13 cellular contexts compared by ENCODE assay signal in genomic region chr16:68736561-68736960, GRCh38. TPM values are rescaled to one million over a fixed set of nuclear protein-coding genes. Genes with fewer than 3 reads are reported as not detected.
DNase-seq lines count a peak whose midpoint lies in the region; ATAC-seq and TF ChIP-seq lines count a peak whose summit lies in the region.
"Had no signal": no experiment of that assay in that cellular context is flagged by ENCODE, and none has a peak within 500 bp of the region (broad histone marks: within the 10 kb centered on the region; RNA-seq: fewer than 3 reads in every experiment).

No MANE protein-coding gene starts in this region.

- intact Hi-C loops in activated CD8-positive, alpha-beta T cell treated with anti-CD3 and anti-CD28 coated beads for 36 hours (cut with micrococcal nuclease), result no loop called here

- TF ChIP-seq CTCF in activated CD8-positive, alpha-beta T cell treated with anti-CD3 and anti-CD28 coated beads for 36 hours (IDR thresholded peaks at IDR 0.05), result no peak
- TF ChIP-seq CTCF in glutamatergic neuron (IDR thresholded peaks at IDR 0.05; ENCODE audit: partially characterized antibody, unreplicated experiment) (no peak), smooth muscle cell (IDR thresholded peaks at IDR 0.05; ENCODE audit: borderline replicate concordance, insufficient read depth, poor library complexity, severe bottlenecking) (no peak)

- no peaks in the 10 kb centered on the region for H3F3A ChIP-seq in smooth muscle cell (ENCODE audit: low read depth)

- POLR2A ChIA-PET in activated CD4-positive, alpha-beta T cell treated with anti-CD3 and anti-CD28 coated beads, Interleukin-2, amount 10 ng/mL, durations not matched to agents 7 days and 5 days (lab: Charles Lee), result interaction anchor here (0.6 kb wide), 1 partner anchor 103 kb away, joined by 3 read pairs; no protein-coding TSS in a partner anchor
- POLR2A ChIA-PET in activated CD8-positive, alpha-beta T cell treated with anti-CD3 and anti-CD28 coated beads for 36 hours (lab: Charles Lee), result interaction anchor here (1.2 kb wide), 1 partner anchor 16 kb away, joined by 3 read pairs; no protein-coding TSS in a partner anchor

- peaks cover 13% of the 10 kb centered on the region for H3K4me1 Mint-ChIP-seq in activated CD4-positive, alpha-beta T cell treated with anti-CD3 and anti-CD28 coated beads, Interleukin-2, amount 10 ng/mL, durations not matched to agents 7 days and 5 days
- H3K4me1 Mint-ChIP-seq in activated CD8-positive, alpha-beta T cell treated with anti-CD3 and anti-CD28 coated beads for 36 hours (ENCODE audit: low read depth), result peaks cover 11% of the 10 kb centered on the region
- peaks cover 2% of the 10 kb centered on the region for H3K4me1 Mint-ChIP-seq in glutamatergic neuron (ENCODE audit: low read depth, unreplicated experiment)

- ATAC-seq in activated CD8-positive, alpha-beta T cell treated with anti-CD3 and anti-CD28 coated beads for 36 hours, result no peak
- ATAC-seq in GM19324 (IDR thresholded peaks at IDR 0.05; ENCODE audit: low FRiP score, unreplicated experiment) (no peak), HG03378 (IDR thresholded peaks at IDR 0.05; ENCODE audit: unreplicated experiment) (no peak)

- no peak overlapping the region for H2AFZ ChIP-seq in smooth muscle cell (ENCODE audit: low read depth)

- H3K27ac ChIP-seq in smooth muscle cell (ENCODE audit: low read depth), result no peak overlapping the region

- peaks cover 47% of the 10 kb centered on the region for H3K27me3 ChIP-seq in smooth muscle cell (ENCODE audit: low read depth)
- H3K27me3 ChIP-seq: vagina had no signal

- H3K27ac Mint-ChIP-seq in activated CD4-positive, alpha-beta T cell treated with anti-CD3 and anti-CD28 coated beads, Interleukin-2, amount 10 ng/mL, durations not matched to agents 7 days and 5 days, result no peak overlapping the region
- H3K27ac Mint-ChIP-seq in activated CD8-positive, alpha-beta T cell treated with anti-CD3 and anti-CD28 coated beads for 36 hours, result no peak overlapping the region
- no peak overlapping the region for H3K27ac Mint-ChIP-seq in glutamatergic neuron (ENCODE audit: unreplicated experiment)

- no peaks in the 10 kb centered on the region for H3K79me2 ChIP-seq in smooth muscle cell (ENCODE audit: low read depth)

- peak overlapping the region; percentile 51 for H3K4me3 Mint-ChIP-seq in activated CD4-positive, alpha-beta T cell treated with anti-CD3 and anti-CD28 coated beads, Interleukin-2, amount 10 ng/mL, durations not matched to agents 7 days and 5 days
- H3K4me3 Mint-ChIP-seq in activated CD8-positive, alpha-beta T cell treated with anti-CD3 and anti-CD28 coated beads for 36 hours, result peak overlapping the region; percentile 37
- H3K4me3 Mint-ChIP-seq in glutamatergic neuron (ENCODE audit: unreplicated experiment), result peak overlapping the region; percentile 68
- H3K4me3 Mint-ChIP-seq: activated T-cell treated with anti-CD3 and anti-CD28 coated beads, Interleukin-2, amount 50 U/mL, for 4 hours had no signal

- peak overlapping the region; percentile 59 for H3K4me3 ChIP-seq in smooth muscle cell

- CTCF ChIA-PET in activated CD4-positive, alpha-beta T cell treated with anti-CD3 and anti-CD28 coated beads, Interleukin-2, amount 10 ng/mL, durations not matched to agents 7 days and 5 days (lab: Charles Lee), result interaction anchor here (1.0 kb wide), 2 partner anchors 11 to 65 kb away, joined by 3 to 4 read pairs; no protein-coding TSS in a partner anchor
- CTCF ChIA-PET in activated CD8-positive, alpha-beta T cell treated with anti-CD3 and anti-CD28 coated beads for 36 hours (lab: Charles Lee), result no interaction called here

- no peaks in the 10 kb centered on the region for H3K36me3 ChIP-seq in smooth muscle cell (ENCODE audit: low read depth)
- H3K36me3 ChIP-seq: vagina had no signal

- DNase-seq in activated CD4-positive, alpha-beta T cell treated with anti-CD3 and anti-CD28 coated beads, Interleukin-2, amount 10 ng/mL, durations not matched to agents 7 days and 5 days, result no peak
- no peak for DNase-seq in activated CD4-positive, alpha-beta T cell treated with anti-CD3 and anti-CD28 coated beads for 48 hours
- no peak for DNase-seq in activated CD8-positive, alpha-beta T cell treated with anti-CD3 and anti-CD28 coated beads for 36 hours
- DNase-seq in glutamatergic neuron (no peak), smooth muscle cell (lab: John Stamatoyannopoulos, UW; ENCODE audit: unreplicated experiment) (no peak), superior temporal gyrus (ENCODE audit: extremely low spot score) (no peak)
- DNase-seq: activated T-cell treated with anti-CD3 and anti-CD28 coated beads, Interleukin-2, amount 50 U/mL, for 4 hours; NCI-H446 treated with DMSO at 0.1 percent for 48 hours had no signal

- peaks cover 29% of the 10 kb centered on the region for H3K27me3 Mint-ChIP-seq in activated CD4-positive, alpha-beta T cell treated with anti-CD3 and anti-CD28 coated beads, Interleukin-2, amount 10 ng/mL, durations not matched to agents 7 days and 5 days
- peaks cover 35% of the 10 kb centered on the region for H3K27me3 Mint-ChIP-seq in activated CD8-positive, alpha-beta T cell treated with anti-CD3 and anti-CD28 coated beads for 36 hours
- peaks cover 7% of the 10 kb centered on the region for H3K27me3 Mint-ChIP-seq in glutamatergic neuron (ENCODE audit: unreplicated experiment)

- peaks cover 5% of the 10 kb centered on the region for H4K20me1 ChIP-seq in smooth muscle cell (ENCODE audit: low read depth)

- WGBS in smooth muscle cell (ENCODE audit: low lambda C conversion rate), result 93% methylated on average over 12 of the region's 12 CpGs

- no peaks in the 10 kb centered on the region for H3K9me3 ChIP-seq in smooth muscle cell (replicated peaks; ENCODE audit: low read depth)
- H3K9me3 ChIP-seq: vagina had no signal

- peaks cover 17% of the 10 kb centered on the region for H3K4me1 ChIP-seq in smooth muscle cell (ENCODE audit: low read depth)

- H3K4me2 ChIP-seq in smooth muscle cell, result peak overlapping the region; percentile 84

- no peaks in the 10 kb centered on the region for H3K9me3 Mint-ChIP-seq in activated CD4-positive, alpha-beta T cell treated with anti-CD3 and anti-CD28 coated beads, Interleukin-2, amount 10 ng/mL, durations not matched to agents 7 days and 5 days
- no peaks in the 10 kb centered on the region for H3K9me3 Mint-ChIP-seq in activated CD8-positive, alpha-beta T cell treated with anti-CD3 and anti-CD28 coated beads for 36 hours
- no peaks in the 10 kb centered on the region for H3K9me3 Mint-ChIP-seq in glutamatergic neuron (ENCODE audit: unreplicated experiment)
- H3K9me3 Mint-ChIP-seq: activated T-cell treated with anti-CD3 and anti-CD28 coated beads, Interleukin-2, amount 50 U/mL, for 4 hours had no signal

- no peaks in the 10 kb centered on the region for H3K36me3 Mint-ChIP-seq in activated CD4-positive, alpha-beta T cell treated with anti-CD3 and anti-CD28 coated beads, Interleukin-2, amount 10 ng/mL, durations not matched to agents 7 days and 5 days (ENCODE audit: low read depth)
- H3K36me3 Mint-ChIP-seq in activated CD8-positive, alpha-beta T cell treated with anti-CD3 and anti-CD28 coated beads for 36 hours (ENCODE audit: low read depth), result no peaks in the 10 kb centered on the region
- H3K36me3 Mint-ChIP-seq in glutamatergic neuron (ENCODE audit: unreplicated experiment), result no peaks in the 10 kb centered on the region

- H3K9ac ChIP-seq in smooth muscle cell (ENCODE audit: low read depth), result no peak overlapping the region

RNA-seq across cellular contexts. Expression of gene CDH1, which starts 0.5 kb away (rescaled TPM):
- under 1 TPM; 0.06 to 0.69 TPM for total RNA-seq in activated CD4-positive, alpha-beta T cell treated with anti-CD3 and anti-CD28 coated beads, Interleukin-2, amount 10 ng/mL, durations not matched to agents 7 days and 5 days
- under 1 TPM; 0.16 to 0.54 TPM for total RNA-seq in activated CD8-positive, alpha-beta T cell treated with anti-CD3 and anti-CD28 coated beads for 36 hours
- total RNA-seq in glutamatergic neuron (ENCODE audit: unreplicated experiment), result 1.9 TPM
- 44.3 and 45.8 TPM in 2 replicates for total RNA-seq in smooth muscle cell
- 4.7 and 28.0 TPM in 2 replicates for polyA plus RNA-seq in smooth muscle cell
- total RNA-seq: fibroblast of lung, RPMI7951 had no signal

Comparison
In these comparisons a context has a peak if more than half of its experiments do, and no peak if none do; other contexts are left out.
1. RNA of gene CDH1, which starts 0.5 kb away (total RNA-seq): 44.3 to 45.8 TPM in smooth muscle cell; 1.9 TPM in glutamatergic neuron (single experiment), 0.06 to 0.69 TPM in activated CD4-positive, alpha-beta T cell treated with anti-CD3 and anti-CD28 coated beads, Interleukin-2, amount 10 ng/mL, durations not matched to agents 7 days and 5 days and 0.16 to 0.54 TPM in activated CD8-positive, alpha-beta T cell treated with anti-CD3 and anti-CD28 coated beads for 36 hours; every median in the first group is over 10 times any median in the second.
2. Peak in every context shown above with its lines, with median percentiles within 50 percentile points of each other: H3K4me3 Mint-ChIP-seq.